In the genomic region with DNA sequence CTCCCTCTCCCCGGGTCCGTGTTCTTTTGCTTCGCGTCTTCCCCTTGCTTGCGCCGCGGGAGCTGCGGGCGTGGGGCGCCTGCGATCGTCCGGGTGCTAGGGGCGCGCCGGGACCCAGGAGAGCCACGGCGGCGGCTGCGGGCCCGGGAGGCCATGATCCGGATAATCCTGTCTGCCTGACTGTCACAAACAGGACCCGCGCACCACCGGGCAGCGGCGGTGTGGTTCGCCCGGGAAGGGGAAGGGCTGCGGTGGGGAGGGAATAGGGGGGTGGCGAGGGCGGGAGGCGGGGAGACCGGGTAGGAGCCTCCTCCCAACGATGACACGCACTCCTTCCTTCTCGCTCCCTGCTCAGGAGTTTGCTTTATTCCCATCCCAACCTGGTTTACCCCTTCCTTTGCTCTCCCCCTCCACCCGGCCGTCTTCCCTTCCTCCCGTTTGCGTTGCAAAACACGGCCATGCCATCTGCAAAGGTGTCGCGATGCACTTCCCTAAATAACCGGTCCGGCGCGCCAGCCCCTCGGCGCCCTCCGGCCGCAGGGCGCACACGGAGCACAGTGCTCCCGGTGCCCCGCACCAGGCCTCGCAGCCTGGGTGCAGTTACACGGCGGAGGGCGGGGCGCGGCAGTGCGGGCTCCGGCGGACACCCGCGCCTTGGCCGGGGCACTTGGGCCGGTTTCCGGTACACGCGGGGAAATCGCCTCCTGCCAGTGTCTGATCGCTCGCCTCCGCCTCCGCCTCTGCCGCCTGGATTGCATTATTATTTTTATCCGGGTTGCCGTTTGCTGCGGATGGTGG, we compare ENCODE assay signal across 1 cellular context.
A peak's percentile ranks its signal among the peaks of the same experiment; 100 is the strongest.
TF ChIP-seq lines count a peak whose summit lies in the region.

No MANE protein-coding gene starts in this region.

TF ChIP-seq in K562, 482 proteins besides CTCF, POLR2A, EP300 and RAD21 (continued from another document):
- TF ChIP-seq, protein P1, sequence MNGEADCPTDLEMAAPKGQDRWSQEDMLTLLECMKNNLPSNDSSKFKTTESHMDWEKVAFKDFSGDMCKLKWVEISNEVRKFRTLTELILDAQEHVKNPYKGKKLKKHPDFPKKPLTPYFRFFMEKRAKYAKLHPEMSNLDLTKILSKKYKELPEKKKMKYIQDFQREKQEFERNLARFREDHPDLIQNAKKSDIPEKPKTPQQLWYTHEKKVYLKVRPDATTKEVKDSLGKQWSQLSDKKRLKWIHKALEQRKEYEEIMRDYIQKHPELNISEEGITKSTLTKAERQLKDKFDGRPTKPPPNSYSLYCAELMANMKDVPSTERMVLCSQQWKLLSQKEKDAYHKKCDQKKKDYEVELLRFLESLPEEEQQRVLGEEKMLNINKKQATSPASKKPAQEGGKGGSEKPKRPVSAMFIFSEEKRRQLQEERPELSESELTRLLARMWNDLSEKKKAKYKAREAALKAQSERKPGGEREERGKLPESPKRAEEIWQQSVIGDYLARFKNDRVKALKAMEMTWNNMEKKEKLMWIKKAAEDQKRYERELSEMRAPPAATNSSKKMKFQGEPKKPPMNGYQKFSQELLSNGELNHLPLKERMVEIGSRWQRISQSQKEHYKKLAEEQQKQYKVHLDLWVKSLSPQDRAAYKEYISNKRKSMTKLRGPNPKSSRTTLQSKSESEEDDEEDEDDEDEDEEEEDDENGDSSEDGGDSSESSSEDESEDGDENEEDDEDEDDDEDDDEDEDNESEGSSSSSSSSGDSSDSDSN (IDR thresholded peaks at IDR 0.05; ENCODE audit: borderline replicate concordance in 1 of 2, low read depth in 2 of 2, low read length in 2 of 2) = peak in 1 of 2 experiments; percentile 57; a peak in 1 of 4 replicates
